Comparison of ENCODE assay signal across 27 cellular contexts in genomic region chr9:135032041-135032835, GRCh38. TPM values are rescaled to one million over a fixed set of nuclear protein-coding genes. Genes with fewer than 3 reads are reported as not detected.
"Had no signal": no experiment of that assay in that cellular context is flagged by ENCODE, and none has a peak within 500 bp of the region (broad histone marks: within the 10 kb centered on the region; RNA-seq: fewer than 3 reads in every experiment).

No MANE protein-coding gene starts in this region.

- H3K4me1 ChIP-seq: neural progenitor cell, tibial artery had no signal

- H3K36me3 ChIP-seq: neural progenitor cell, suprapubic skin, tibial artery had no signal

- H3K36me3 Mint-ChIP-seq: activated naive CD4-positive, alpha-beta T cell treated with anti-CD3 and anti-CD28 coated beads, Interleukin-2, amount 50 U/mL, for 24 hours; naive thymus-derived CD4-positive, alpha-beta T cell; neural progenitor cell had no signal

- H2AFZ ChIP-seq: neural progenitor cell had no signal

- H3K4me1 Mint-ChIP-seq: activated naive CD4-positive, alpha-beta T cell treated with anti-CD3 and anti-CD28 coated beads, Interleukin-2, amount 50 U/mL, for 24 hours; activated naive CD8-positive, alpha-beta T cell treated with anti-CD3 and anti-CD28 coated beads, Interleukin-2, amount 50 U/mL, for 24 hours had no signal

- H3K4me3 ChIP-seq: neural progenitor cell, smooth muscle cell, suprapubic skin, tibial artery had no signal

- H3K9me3 ChIP-seq: SK-N-SH, suprapubic skin, tibial artery had no signal

- DNase-seq: activated CD4-positive, alpha-beta T cell treated with anti-CD3 and anti-CD28 coated beads for 4 hours; activated CD4-positive, alpha-beta T cell treated with anti-CD3 and anti-CD28 coated beads, Interleukin-2, amount 50 U/mL, for 4 hours; activated CD8-positive, alpha-beta memory T cell treated with anti-CD3 and anti-CD28 coated beads for 24 hours; activated gamma-delta T cell treated with Interleukin-2 at 50 U/mL for 16 hours; activated naive CD8-positive, alpha-beta T cell treated with anti-CD3 and anti-CD28 coated beads, Interleukin-2, amount 50 U/mL, for 24 hours; amygdala; central memory CD4-positive, alpha-beta T cell; effector memory CD4-positive, alpha-beta T cell; hippocampal formation; left colon; midbrain; naive thymus-derived CD4-positive, alpha-beta T cell; SK-N-SH; stimulated activated CD4-positive, alpha-beta T cell treated with anti-CD3 and anti-CD28 coated beads, Interleukin-15, amount 100 ng/mL, for 24 hours; stimulated activated CD4-positive, alpha-beta T cell treated with anti-CD3 and anti-CD28 coated beads, Interleukin-2, amount 100 ng/mL, for 24 hours; stimulated activated naive CD4-positive, alpha-beta T cell; SW 1271; T-helper 9 cell; tibial artery had no signal

- H3K27me3 Mint-ChIP-seq: activated naive CD4-positive, alpha-beta T cell treated with anti-CD3 and anti-CD28 coated beads, Interleukin-2, amount 50 U/mL, for 24 hours had no signal

- H3K9me3 Mint-ChIP-seq: activated naive CD4-positive, alpha-beta T cell treated with anti-CD3 and anti-CD28 coated beads, Interleukin-2, amount 50 U/mL, for 24 hours; activated naive CD8-positive, alpha-beta T cell treated with anti-CD3 and anti-CD28 coated beads, Interleukin-2, amount 50 U/mL, for 24 hours; activated T-helper 1 cell treated with anti-CD3 and anti-CD28 coated beads, Interleukin-12 subunit alpha, Interleukin-12 subunit beta, Interleukin-2, Interleukin-4 antibody, amounts not matched to agents 30 ng/mL and 10 ng/mL and 1 ng/mL, durations not matched to agents 14 hours and 24 hours and 36 hours; neural progenitor cell; T-helper 1 cell treated with Interleukin-12 subunit alpha and Interleukin-12 subunit beta and Interleukin-4 antibody, amounts not matched to agents 30 μg/mL and 1 μg/mL, for 36 hours had no signal

- H3K4me2 ChIP-seq: neural progenitor cell, SK-N-SH, smooth muscle cell had no signal

- H3K27ac Mint-ChIP-seq: activated naive CD8-positive, alpha-beta T cell treated with anti-CD3 and anti-CD28 coated beads, Interleukin-2, amount 50 U/mL, for 24 hours; activated T-helper 1 cell treated with anti-CD3 and anti-CD28 coated beads, Interleukin-12 subunit alpha, Interleukin-12 subunit beta, Interleukin-2, Interleukin-4 antibody, amounts not matched to agents 30 ng/mL and 10 ng/mL and 1 ng/mL, durations not matched to agents 14 hours and 24 hours and 36 hours; naive thymus-derived CD4-positive, alpha-beta T cell; neural progenitor cell; T-helper 1 cell treated with Interleukin-12 subunit alpha and Interleukin-12 subunit beta and Interleukin-4 antibody, amounts not matched to agents 30 μg/mL and 1 μg/mL, for 36 hours had no signal

- ATAC-seq: activated naive CD8-positive, alpha-beta T cell treated with anti-CD3 and anti-CD28 coated beads, Interleukin-2, amount 50 U/mL, for 24 hours; left colon; naive thymus-derived CD4-positive, alpha-beta T cell had no signal

- H3K4me3 Mint-ChIP-seq: activated naive CD4-positive, alpha-beta T cell treated with anti-CD3 and anti-CD28 coated beads, Interleukin-2, amount 50 U/mL, for 24 hours; activated naive CD8-positive, alpha-beta T cell treated with anti-CD3 and anti-CD28 coated beads, Interleukin-2, amount 50 U/mL, for 24 hours; activated T-helper 1 cell treated with anti-CD3 and anti-CD28 coated beads, Interleukin-12 subunit alpha, Interleukin-12 subunit beta, Interleukin-2, Interleukin-4 antibody, amounts not matched to agents 30 ng/mL and 10 ng/mL and 1 ng/mL, durations not matched to agents 14 hours and 24 hours and 36 hours; naive thymus-derived CD4-positive, alpha-beta T cell; neural progenitor cell; T-helper 1 cell treated with Interleukin-12 subunit alpha and Interleukin-12 subunit beta and Interleukin-4 antibody, amounts not matched to agents 30 μg/mL and 1 μg/mL, for 36 hours had no signal

- H3K27ac ChIP-seq: neural progenitor cell, suprapubic skin, tibial artery, VCaP had no signal

- H3K27me3 ChIP-seq: neural progenitor cell had no signal

RNA-seq across cellular contexts. Expression of gene OLFM1, which starts 55.2 kb away (rescaled TPM):
- total RNA-seq: epithelial cell of proximal tubule had no signal
- polyA plus RNA-seq: naive thymus-derived CD4-positive, alpha-beta T cell had no signal
